In genomic region chr2:44944952-44945612, GRCh38 we compare ENCODE assay signal across 15 cellular contexts. TPM values are rescaled to one million over a fixed set of nuclear protein-coding genes. Genes with fewer than 3 reads are reported as not detected.
A peak's percentile ranks its signal among the peaks of the same experiment; 100 is the strongest.
DNase-seq lines count a peak whose midpoint lies in the region; ATAC-seq and TF ChIP-seq lines count a peak whose summit lies in the region.
"Had no signal": no experiment of that assay in that cellular context is flagged by ENCODE, and none has a peak within 500 bp of the region (broad histone marks: within the 10 kb centered on the region; RNA-seq: fewer than 3 reads in every experiment).

No MANE protein-coding gene starts in this region.

- H3K9me3 Mint-ChIP-seq in activated T-cell treated with anti-CD3 and anti-CD28 coated beads, Interleukin-2, amount 50 U/mL, for 24 hours: no peaks in the 10 kb centered on the region
- no peaks in the 10 kb centered on the region for H3K9me3 Mint-ChIP-seq in WTC11

- no peaks in the 10 kb centered on the region for H4K20me1 ChIP-seq in smooth muscle cell (ENCODE audit: low read depth)

- no peaks in the 10 kb centered on the region for H3K36me3 ChIP-seq in iPS-20b (ENCODE audit: insufficient read depth, low read depth, low read length)
- H3K36me3 ChIP-seq in smooth muscle cell (ENCODE audit: low read depth): no peaks in the 10 kb centered on the region
- H3K36me3 ChIP-seq: esophagus squamous epithelium, lower lobe of right lung, ovary had no signal

- no peak for TF ChIP-seq CTCF in WTC11 (IDR thresholded peaks at IDR 0.05)
- TF ChIP-seq CTCF in smooth muscle cell (IDR thresholded peaks at IDR 0.05; ENCODE audit: borderline replicate concordance, insufficient read depth, poor library complexity, severe bottlenecking): no peak
- TF ChIP-seq CTCF in foreskin keratinocyte (conservative IDR thresholded peaks at IDR 0.05): no peak

- no peak overlapping the region for H3K27ac Mint-ChIP-seq in activated T-cell treated with anti-CD3 and anti-CD28 coated beads, Interleukin-2, amount 50 U/mL, for 24 hours
- no peak overlapping the region for H3K27ac Mint-ChIP-seq in WTC11

- whole genome bisulfite sequencing in smooth muscle cell (ENCODE audit: low lambda C conversion rate): 4% methylated on average over 18 of the region's 18 CpGs

- no peak overlapping the region for H3K27ac ChIP-seq in iPS-20b (ENCODE audit: low read length)
- H3K27ac ChIP-seq in smooth muscle cell (ENCODE audit: low read depth): no peak overlapping the region
- no peak overlapping the region for H3K27ac ChIP-seq in foreskin keratinocyte
- H3K27ac ChIP-seq: esophagus squamous epithelium, lower lobe of right lung, ovary had no signal

- no peaks in the 10 kb centered on the region for H3K36me3 Mint-ChIP-seq in activated T-cell treated with anti-CD3 and anti-CD28 coated beads, Interleukin-2, amount 50 U/mL, for 24 hours (ENCODE audit: low read depth)
- H3K36me3 Mint-ChIP-seq in WTC11: peaks cover 5% of the 10 kb centered on the region

- H3K27me3 Mint-ChIP-seq in activated T-cell treated with anti-CD3 and anti-CD28 coated beads, Interleukin-2, amount 50 U/mL, for 24 hours: peaks cover 95% of the 10 kb centered on the region
- peaks cover 100% of the 10 kb centered on the region for H3K27me3 Mint-ChIP-seq in WTC11 (ENCODE audit: low read depth)

- peaks cover 100% of the 10 kb centered on the region for H3K27me3 ChIP-seq in iPS-20b (ENCODE audit: insufficient read depth, low read length)
- peaks cover 100% of the 10 kb centered on the region for H3K27me3 ChIP-seq in smooth muscle cell (ENCODE audit: low read depth)
- H3K27me3 ChIP-seq in foreskin keratinocyte: peaks cover 100% of the 10 kb centered on the region
- H3K27me3 ChIP-seq: ovary had no signal

- CTCF ChIA-PET in WTC11 (lab: Charles Lee): interaction anchor here (0.5 kb wide), 1 partner anchor 65 kb away, joined by 3 read pairs; no protein-coding TSS in a partner anchor

- ATAC-seq in WTC11 (no peak), foreskin keratinocyte (no peak), HG03378 (IDR thresholded peaks at IDR 0.05; ENCODE audit: unreplicated experiment) (no peak)

- peak overlapping the region; percentile 9 for H3K4me3 Mint-ChIP-seq in activated T-cell treated with anti-CD3 and anti-CD28 coated beads, Interleukin-2, amount 50 U/mL, for 24 hours
- H3K4me3 Mint-ChIP-seq in WTC11: peak overlapping the region; percentile 74

- H3K4me1 Mint-ChIP-seq in activated T-cell treated with anti-CD3 and anti-CD28 coated beads, Interleukin-2, amount 50 U/mL, for 24 hours (ENCODE audit: low read depth): peaks cover 44% of the 10 kb centered on the region
- peaks cover 71% of the 10 kb centered on the region for H3K4me1 Mint-ChIP-seq in WTC11

- peak overlapping the region; percentile 48 for H3K4me2 ChIP-seq in smooth muscle cell

- H3K4me1 ChIP-seq in iPS-20b (ENCODE audit: insufficient read depth, low read length) (peaks cover 43% of the 10 kb centered on the region), smooth muscle cell (ENCODE audit: low read depth) (peaks cover 41% of the 10 kb centered on the region), foreskin keratinocyte (no peaks in the 10 kb centered on the region)

- no peaks in the 10 kb centered on the region for H3K79me2 ChIP-seq in smooth muscle cell (ENCODE audit: low read depth)

- H3F3A ChIP-seq in smooth muscle cell (ENCODE audit: low read depth): no peaks in the 10 kb centered on the region

- H3K9ac ChIP-seq in iPS-20b (ENCODE audit: low read depth, low read length): no peak overlapping the region
- H3K9ac ChIP-seq in smooth muscle cell (ENCODE audit: low read depth): no peak overlapping the region

- peak overlapping the region; percentile 56; the same call in 1 of the 2 replicates for H3K4me3 ChIP-seq in iPS-20b (ENCODE audit: low read length)
- no peak overlapping the region for H3K4me3 ChIP-seq in smooth muscle cell
- H3K4me3 ChIP-seq: lower lobe of right lung, ovary had no signal

- POLR2A ChIA-PET in WTC11 (lab: Charles Lee): no interaction called here

- peaks cover 12% of the 10 kb centered on the region; the same call in 1 of the 2 replicates for H3K9me3 ChIP-seq in iPS-20b (ENCODE audit: insufficient read depth, low read depth, low read length)
- H3K9me3 ChIP-seq in smooth muscle cell (replicated peaks; ENCODE audit: low read depth): no peaks in the 10 kb centered on the region
- H3K9me3 ChIP-seq: esophagus squamous epithelium, lower lobe of right lung, ovary had no signal

- H2AFZ ChIP-seq in smooth muscle cell (ENCODE audit: low read depth): no peak overlapping the region

- DNase-seq in activated T-cell treated with anti-CD3 and anti-CD28 coated beads, Interleukin-2, amount 50 U/mL, for 24 hours: no peak
- DNase-seq in activated T-cell treated with anti-CD3 and anti-CD28 coated beads, Interleukin-2, amount 50 U/mL, for 1 hour: no peak
- DNase-seq in WTC11 (ENCODE audit: low spot score) (no peak), smooth muscle cell (lab: John Stamatoyannopoulos, UW; ENCODE audit: unreplicated experiment) (no peak), foreskin keratinocyte (no peak), nucleus accumbens (lab: John Stamatoyannopoulos, UW) (no peak)
- DNase-seq: esophagus squamous epithelium, lower lobe of right lung, NCI-H2227 treated with DMSO at 0.1 percent for 48 hours, OCI-M1, ovary had no signal

TF ChIP-seq in WTC11, 78 proteins besides CTCF, POLR2A, EP300 and RAD21:
- TF ChIP-seq ZNF121 (CRISPR knock-in tag; IDR thresholded peaks at IDR 0.05) (no peak), HMGA2 (CRISPR knock-in tag; IDR thresholded peaks at IDR 0.05) (no peak), ZBTB21 (CRISPR knock-in tag; IDR thresholded peaks at IDR 0.05; ENCODE audit: borderline replicate concordance) (no peak), NR1H2 (CRISPR knock-in tag; IDR thresholded peaks at IDR 0.05) (no peak), KAT7 (CRISPR knock-in tag; IDR thresholded peaks at IDR 0.05; ENCODE audit: borderline replicate concordance) (no peak), GABPB1 (CRISPR knock-in tag; IDR thresholded peaks at IDR 0.05) (no peak), SMAD3 (CRISPR knock-in tag; IDR thresholded peaks at IDR 0.05; ENCODE audit: borderline replicate concordance) (no peak), SP1 (CRISPR knock-in tag; conservative IDR thresholded peaks at IDR 0.05) (no peak), CDX4 (CRISPR knock-in tag; IDR thresholded peaks at IDR 0.05; ENCODE audit: borderline replicate concordance) (no peak), NFE2L1 (CRISPR knock-in tag; IDR thresholded peaks at IDR 0.05) (no peak), STAT6 (CRISPR knock-in tag; conservative IDR thresholded peaks at IDR 0.05; ENCODE audit: low read depth) (no peak), FOXJ3 (CRISPR knock-in tag; IDR thresholded peaks at IDR 0.05; ENCODE audit: borderline replicate concordance) (no peak), E2F5 (CRISPR knock-in tag; IDR thresholded peaks at IDR 0.05) (no peak), FOXK1 (CRISPR knock-in tag; IDR thresholded peaks at IDR 0.05) (no peak)

RNA-seq across cellular contexts. Expression of gene SIX3, which starts 3.6 kb away (rescaled TPM):
- total RNA-seq in WTC11 (2021): 6.2 to 13.2 TPM (median 6.6 TPM) in 3 replicates
- total RNA-seq in smooth muscle cell: not detected in 2 replicates
- polyA plus RNA-seq in smooth muscle cell: not detected in 2 replicates
- not detected in 2 replicates for total RNA-seq in foreskin keratinocyte
- not detected in 2 replicates for polyA plus RNA-seq in foreskin keratinocyte
- total RNA-seq: esophagus squamous epithelium, lower lobe of right lung, ovary, ureter had no signal
- polyA plus RNA-seq: AG04450, ovary had no signal
